In genomic region chr4:26589699-26590098, GRCh38 we compare ENCODE assay signal across 1 cellular context.
TF ChIP-seq lines count a peak whose summit lies in the region.

No MANE protein-coding gene starts in this region.

TF ChIP-seq in HepG2, 621 proteins besides CTCF, POLR2A, EP300 and RAD21:
- no peak for TF ChIP-seq SNAPC2 (CRISPR knock-in tag; IDR thresholded peaks at IDR 0.05)
- TF ChIP-seq PRDM15 (CRISPR knock-in tag; IDR thresholded peaks at IDR 0.05): no peak
- no peak for TF ChIP-seq CREB3 (CRISPR knock-in tag; IDR thresholded peaks at IDR 0.05)
- no peak for TF ChIP-seq ZNF609 (CRISPR knock-in tag; IDR thresholded peaks at IDR 0.05; ENCODE audit: borderline replicate concordance)
- TF ChIP-seq KLF15 (CRISPR knock-in tag; IDR thresholded peaks at IDR 0.05; ENCODE audit: borderline replicate concordance): no peak
- no peak for TF ChIP-seq FOXA1 (IDR thresholded peaks at IDR 0.05)
- TF ChIP-seq FOXA1 (CRISPR knock-in tag; IDR thresholded peaks at IDR 0.05): no peak
- no peak for TF ChIP-seq TOE1 (CRISPR knock-in tag; IDR thresholded peaks at IDR 0.05)
